In genomic region chr10:7525314-7526016, GRCh38 we compare ENCODE assay signal across 9 cellular contexts.
DNase-seq lines count a peak whose midpoint lies in the region; ATAC-seq, FAIRE-seq and TF ChIP-seq lines count a peak whose summit lies in the region.
"Had no signal": no experiment of that assay in that cellular context is flagged by ENCODE, and none has a peak within 500 bp of the region (broad histone marks: within the 10 kb centered on the region; RNA-seq: fewer than 3 reads in every experiment).

No MANE protein-coding gene starts in this region.

- no peak overlapping the region for H3K4me3 Mint-ChIP-seq in CD8-positive, alpha-beta memory T cell
- no peak overlapping the region for H3K4me3 Mint-ChIP-seq in neural progenitor cell
- H3K4me3 Mint-ChIP-seq: activated naive CD8-positive, alpha-beta T cell had no signal

- no peak overlapping the region for H3K4me3 ChIP-seq in CD8-positive, alpha-beta memory T cell (ENCODE audit: low read length)
- H3K4me3 ChIP-seq in fibroblast of lung (replicated peaks in 1 of 4; ENCODE audit: control extremely low read depth in 1 of 4, insufficient read depth in 1 of 4, low read depth in 3 of 4, low read length in 4 of 4) (no peak overlapping the region), neural progenitor cell (no peak overlapping the region)

- H4K20me1 ChIP-seq in fibroblast of lung (ENCODE audit: control insufficient read depth, extremely low read depth, insufficient read depth, low read length), result no peaks in the 10 kb centered on the region
- H4K20me1 ChIP-seq in neural progenitor cell (ENCODE audit: low read depth), result no peaks in the 10 kb centered on the region

- TF ChIP-seq CTCF in fibroblast of lung (conservative IDR thresholded peaks at IDR 0.05 in 1 of 2, IDR thresholded peaks at IDR 0.05 in 1 of 2; ENCODE audit: low read depth in 1 of 2, low read length in 2 of 2), result peak; percentile 77 to 83
- peak; percentile 92 for TF ChIP-seq CTCF in neural progenitor cell (IDR thresholded peaks at IDR 0.05)

- H3K4me1 Mint-ChIP-seq in CD8-positive, alpha-beta memory T cell, result peaks cover 6 to 19% (median 15%) of the 10 kb centered on the region in 3 donors
- peaks cover 5% of the 10 kb centered on the region for H3K4me1 Mint-ChIP-seq in neural progenitor cell

- DNase-seq in CD8-positive, alpha-beta memory T cell, result peak; percentile 29 to 65 (median 53)
- DNase-seq in NCI-H774 (lab: John Stamatoyannopoulos, UW), result peak; percentile 39
- DNase-seq in activated CD8-positive, alpha-beta memory T cell treated with anti-CD3 and anti-CD28 coated beads, Interleukin-2, amount 50 U/mL, for 24 hours (ENCODE audit: extremely low read depth), result peak; percentile 15
- peak; percentile 52 to 87 for DNase-seq in fibroblast of lung (ENCODE audit: low read depth in 2 of 2)
- peak; percentile 84 for DNase-seq in neural progenitor cell (ENCODE audit: low spot score)
- peak; percentile 67 for DNase-seq in urothelium cell line (ENCODE audit: low spot score)

- H3K4me2 ChIP-seq in fibroblast of lung (ENCODE audit: extremely low read depth, insufficient read depth, low read length), result no peak overlapping the region
- H3K4me2 ChIP-seq in neural progenitor cell, result no peak overlapping the region

- no peaks in the 10 kb centered on the region for H3K4me1 ChIP-seq in CD8-positive, alpha-beta memory T cell (ENCODE audit: insufficient read depth, low read length)
- H3K4me1 ChIP-seq in fibroblast of lung (ENCODE audit: control insufficient read depth, extremely low read depth, insufficient read depth, low read length) (no peaks in the 10 kb centered on the region), neural progenitor cell (no peaks in the 10 kb centered on the region)

- no peaks in the 10 kb centered on the region for H3K36me3 Mint-ChIP-seq in CD8-positive, alpha-beta memory T cell
- H3K36me3 Mint-ChIP-seq in neural progenitor cell, result no peaks in the 10 kb centered on the region
- H3K36me3 Mint-ChIP-seq: activated naive CD8-positive, alpha-beta T cell had no signal

- no peak overlapping the region for H3K27ac ChIP-seq in CD8-positive, alpha-beta memory T cell (ENCODE audit: low read depth, low read length)
- H3K27ac ChIP-seq in fibroblast of lung (ENCODE audit: insufficient read depth, low read length), result no peak overlapping the region
- no peak overlapping the region for H3K27ac ChIP-seq in neural progenitor cell

- no peaks in the 10 kb centered on the region for H3K9me3 Mint-ChIP-seq in CD8-positive, alpha-beta memory T cell
- no peaks in the 10 kb centered on the region for H3K9me3 Mint-ChIP-seq in neural progenitor cell

- no peak overlapping the region for H3K27ac Mint-ChIP-seq in CD8-positive, alpha-beta memory T cell
- H3K27ac Mint-ChIP-seq in neural progenitor cell, result no peak overlapping the region
- H3K27ac Mint-ChIP-seq: activated naive CD8-positive, alpha-beta T cell had no signal

- no peaks in the 10 kb centered on the region for H3K36me3 ChIP-seq in CD8-positive, alpha-beta memory T cell (ENCODE audit: insufficient read depth, low read length)
- H3K36me3 ChIP-seq in fibroblast of lung (ENCODE audit: control insufficient read depth, insufficient read depth, low read length) (no peaks in the 10 kb centered on the region), neural progenitor cell (no peaks in the 10 kb centered on the region)

- H3K27me3 ChIP-seq in CD8-positive, alpha-beta memory T cell (ENCODE audit: insufficient read depth, low read length, poor library complexity, severe bottlenecking), result no peaks in the 10 kb centered on the region
- H3K27me3 ChIP-seq in fibroblast of lung (ENCODE audit: control insufficient read depth, insufficient read depth, low read length) (no peaks in the 10 kb centered on the region), neural progenitor cell (no peaks in the 10 kb centered on the region)

- no peaks in the 10 kb centered on the region for H3K9me3 ChIP-seq in CD8-positive, alpha-beta memory T cell (ENCODE audit: low read length)
- H3K9me3 ChIP-seq in fibroblast of lung (ENCODE audit: control insufficient read depth, insufficient read depth, low read depth, low read length) (no peaks in the 10 kb centered on the region), neural progenitor cell (ENCODE audit: low read depth) (no peaks in the 10 kb centered on the region)

- peaks cover 2 to 12% of the 10 kb centered on the region in 2 donors for H3K27me3 Mint-ChIP-seq in CD8-positive, alpha-beta memory T cell
- peaks cover 2% of the 10 kb centered on the region for H3K27me3 Mint-ChIP-seq in neural progenitor cell (ENCODE audit: insufficient read depth, low read depth)
- H3K27me3 Mint-ChIP-seq: activated naive CD8-positive, alpha-beta T cell had no signal

- H2AFZ ChIP-seq in fibroblast of lung (ENCODE audit: low read length) (no peak overlapping the region), neural progenitor cell (replicated peaks) (no peak overlapping the region)

- H3F3A ChIP-seq in neural progenitor cell (ENCODE audit: low read depth), result no peaks in the 10 kb centered on the region

- POLR2A ChIA-PET in CD8-positive, alpha-beta memory T cell (lab: Charles Lee), result interaction anchor here (0.6 to 1.0 kb wide), 3 partner anchors 41 to 1778 kb away, joined by 3 to 4 read pairs (median 3); no protein-coding TSS in a partner anchor

- ATAC-seq in GM18909 (IDR thresholded peaks at IDR 0.05; ENCODE audit: poor library complexity, unreplicated experiment), result peak; percentile 75
- peak; percentile 75 for ATAC-seq in HG03342 (IDR thresholded peaks at IDR 0.05; ENCODE audit: unreplicated experiment)

- CTCF ChIA-PET in CD8-positive, alpha-beta memory T cell (lab: Charles Lee), result interaction anchor here (0.6 to 2.2 kb wide), 26 partner anchors 10 to 1683 kb away, joined by 3 to 44 read pairs (median 4); partner anchors contain the start of genes ATP5F1C and KIN

- no peak overlapping the region for H3K9ac ChIP-seq in fibroblast of lung (ENCODE audit: insufficient read depth, low read length)
- H3K9ac ChIP-seq in neural progenitor cell, result no peak overlapping the region

- FAIRE-seq in urothelium cell line (lab: Jason Lieb, UNC), result no peak

- H3K79me2 ChIP-seq in fibroblast of lung (ENCODE audit: control insufficient read depth, insufficient read depth, low read length) (no peaks in the 10 kb centered on the region), neural progenitor cell (ENCODE audit: low read depth) (no peaks in the 10 kb centered on the region)

Comparison
In these comparisons a context has a peak if more than half of its experiments do, and no peak if none do; other contexts are left out.
1. DNase-seq: peak in every context shown above with its lines; median percentile 84 in neural progenitor cell; 70 in fibroblast of lung; 67 in urothelium cell line; 53 in CD8-positive, alpha-beta memory T cell; 39 in NCI-H774; 15 in activated CD8-positive, alpha-beta memory T cell treated with anti-CD3 and anti-CD28 coated beads, Interleukin-2, amount 50 U/mL, for 24 hours.